Comparison of ENCODE assay signal across 14 cellular contexts in genomic region chr15:43270676-43271306, GRCh38. TPM values are rescaled to one million over a fixed set of nuclear protein-coding genes. Genes with fewer than 3 reads are reported as not detected.
DNase-seq lines count a peak whose midpoint lies in the region; ATAC-seq and TF ChIP-seq lines count a peak whose summit lies in the region.
"Had no signal": no experiment of that assay in that cellular context is flagged by ENCODE, and none has a peak within 500 bp of the region (broad histone marks: within the 10 kb centered on the region; RNA-seq: fewer than 3 reads in every experiment).

No MANE protein-coding gene starts in this region.

- TF ChIP-seq POLR2A in upper lobe of left lung (IDR thresholded peaks at IDR 0.05) (no peak), transverse colon (IDR thresholded peaks at IDR 0.05) (no peak)

- TF ChIP-seq CTCF in left ventricle myocardium inferior (IDR thresholded peaks at IDR 0.05; ENCODE audit: borderline replicate concordance) (no peak), upper lobe of left lung (IDR thresholded peaks at IDR 0.05) (no peak), transverse colon (IDR thresholded peaks at IDR 0.05) (no peak)

- H3K4me1 ChIP-seq in left ventricle myocardium inferior (peaks cover 9% of the 10 kb centered on the region), upper lobe of left lung (no peaks in the 10 kb centered on the region), transverse colon (no peaks in the 10 kb centered on the region)
- H3K4me1 ChIP-seq: tibial nerve had no signal

- intact Hi-C loops in Right ventricle myocardium superior (cut with DNase I) = no loop called here
- intact Hi-C loops in left ventricle myocardium inferior (cut with micrococcal nuclease) = no loop called here
- intact Hi-C loops in transverse colon (cut with DNase I; ENCODE audit: low total_unique reads) = no loop called here

- H3K27me3 ChIP-seq in left ventricle myocardium inferior (ENCODE audit: low read depth) = peaks cover 37% of the 10 kb centered on the region
- H3K27me3 ChIP-seq in upper lobe of left lung = no peaks in the 10 kb centered on the region
- H3K27me3 ChIP-seq in transverse colon = peaks cover 9% of the 10 kb centered on the region

- in situ Hi-C loops in transverse colon (cut with MboI; ENCODE audit: low pct_ligation_motif_present in 1 of 4, low pct_unique_long_range_greater_than_20kb in 1 of 4, low sequenced_read_pairs in 3 of 4) = no loop called here

- 34 to 36% methylated on average over 6 of the region's 6 CpGs for WGBS in upper lobe of left lung, 2 donors
- WGBS in transverse colon (ENCODE audit: low coverage in 1 of 2), 2 donors = 46 to 53% methylated on average over 2 to 6 of the region's 6 CpGs

- DNase-seq in Right ventricle myocardium superior (peak; percentile 44), left ventricle myocardium inferior (no peak), SKM-1 treated with dmso at 0.1 percent for 144 hours (lab: John Stamatoyannopoulos, UW; ENCODE audit: unreplicated experiment) (peak; percentile 89), germinal center (ENCODE audit: low spot score) (peak; percentile 42), upper lobe of left lung (peak in 1 of 2 donors; percentile 37), SHP77 (lab: John Stamatoyannopoulos, UW) (no peak), transverse colon (no peak)
- DNase-seq: activated CD4-positive, alpha-beta T cell treated with anti-CD3 and anti-CD28 coated beads, Interleukin-2, amount 50 U/mL, for 4 hours; NCI-H2081 treated with DMSO at 0.1 percent for 48 hours; NCI-H748 treated with DMSO at 0.1 percent for 48 hours had no signal

- no peak overlapping the region for H3K4me3 ChIP-seq in left ventricle myocardium inferior
- no peak overlapping the region for H3K4me3 ChIP-seq in upper lobe of left lung
- no peak overlapping the region for H3K4me3 ChIP-seq in transverse colon
- H3K4me3 ChIP-seq: tibial nerve had no signal

- H3K36me3 ChIP-seq in left ventricle myocardium inferior (no peaks in the 10 kb centered on the region), upper lobe of left lung (no peaks in the 10 kb centered on the region), transverse colon (no peaks in the 10 kb centered on the region)
- H3K36me3 ChIP-seq: tibial nerve had no signal

- TF ChIP-seq EP300 in upper lobe of left lung (IDR thresholded peaks at IDR 0.05) (no peak), transverse colon (IDR thresholded peaks at IDR 0.05; ENCODE audit: low read depth) (no peak)

- H3K9me3 ChIP-seq in left ventricle myocardium inferior (replicated peaks) (peaks cover 13% of the 10 kb centered on the region), upper lobe of left lung (no peaks in the 10 kb centered on the region), transverse colon (no peaks in the 10 kb centered on the region)

- ATAC-seq in Right ventricle myocardium superior (ENCODE audit: poor library complexity) = no peak
- ATAC-seq in upper lobe of left lung (ENCODE audit: low FRiP score in 2 of 2) = peak; percentile 34 to 64
- no peak for ATAC-seq in GM18517 (IDR thresholded peaks at IDR 0.05; ENCODE audit: unreplicated experiment)

- H3K27ac ChIP-seq in left ventricle myocardium inferior (replicated peaks) (no peak overlapping the region), upper lobe of left lung (peak overlapping the region in 3 of 4 donors; percentile 43 to 69 (median 54)), transverse colon (no peak overlapping the region)
- H3K27ac ChIP-seq: tibial nerve had no signal

RNA-seq across cellular contexts. Expression of gene TGM5, which starts 4.1 kb away (rescaled TPM):
- total RNA-seq in Right ventricle myocardium superior = not detected
- not detected for total RNA-seq in left ventricle myocardium inferior
- under 1 TPM in 1 of 6 donors, not detected in 5; 0.30 TPM for total RNA-seq in upper lobe of left lung
- total RNA-seq in transverse colon = 10 to 100 TPM in 1 of 4 donors, not detected in 3; 12.1 TPM
- total RNA-seq: glomerular endothelial cell, tibial nerve had no signal

RNA-seq across cellular contexts. Expression of gene TGM7, which starts 31.3 kb away (rescaled TPM):
- total RNA-seq in Right ventricle myocardium superior (not detected), left ventricle myocardium inferior (not detected), upper lobe of left lung (not detected), transverse colon (not detected)
- total RNA-seq: bronchial epithelial cell, glomerular endothelial cell, tibial nerve had no signal

RNA-seq across cellular contexts. Expression of gene EPB42, which starts 50.0 kb away (rescaled TPM):
- total RNA-seq in Right ventricle myocardium superior = 0.24 TPM
- not detected for total RNA-seq in left ventricle myocardium inferior
- total RNA-seq in upper lobe of left lung = under 1 TPM in 1 of 6 donors, not detected in 5; 0.39 TPM
- not detected for total RNA-seq in transverse colon
- total RNA-seq: bronchial epithelial cell, glomerular endothelial cell had no signal

RNA-seq across cellular contexts. Expression of gene LCMT2, which starts 59.6 kb away (rescaled TPM):
- total RNA-seq in Right ventricle myocardium superior = 4.8 TPM
- 7.0 TPM for total RNA-seq in left ventricle myocardium inferior
- 1 to 10 TPM; 1.0 to 8.2 (median 6.3) TPM for total RNA-seq in upper lobe of left lung
- 1 to 10 TPM; 3.0 to 6.4 (median 3.4) TPM for total RNA-seq in transverse colon

Comparison
In these comparisons a context has a peak if more than half of its experiments do, and no peak if none do; other contexts are left out.
1. DNase-seq: peak in Right ventricle myocardium superior (single experiment), SKM-1 treated with dmso at 0.1 percent for 144 hours (single experiment) and germinal center (single experiment); none in left ventricle myocardium inferior (single experiment), SHP77 (0 of 2) and transverse colon (single experiment).
2. ATAC-seq: peak in upper lobe of left lung (2 of 2); none in Right ventricle myocardium superior (single experiment) and GM18517 (single experiment).
3. H3K27ac ChIP-seq: peak in upper lobe of left lung (3 of 4); none in left ventricle myocardium inferior (single experiment) and transverse colon (0 of 4).